In the genomic region with DNA sequence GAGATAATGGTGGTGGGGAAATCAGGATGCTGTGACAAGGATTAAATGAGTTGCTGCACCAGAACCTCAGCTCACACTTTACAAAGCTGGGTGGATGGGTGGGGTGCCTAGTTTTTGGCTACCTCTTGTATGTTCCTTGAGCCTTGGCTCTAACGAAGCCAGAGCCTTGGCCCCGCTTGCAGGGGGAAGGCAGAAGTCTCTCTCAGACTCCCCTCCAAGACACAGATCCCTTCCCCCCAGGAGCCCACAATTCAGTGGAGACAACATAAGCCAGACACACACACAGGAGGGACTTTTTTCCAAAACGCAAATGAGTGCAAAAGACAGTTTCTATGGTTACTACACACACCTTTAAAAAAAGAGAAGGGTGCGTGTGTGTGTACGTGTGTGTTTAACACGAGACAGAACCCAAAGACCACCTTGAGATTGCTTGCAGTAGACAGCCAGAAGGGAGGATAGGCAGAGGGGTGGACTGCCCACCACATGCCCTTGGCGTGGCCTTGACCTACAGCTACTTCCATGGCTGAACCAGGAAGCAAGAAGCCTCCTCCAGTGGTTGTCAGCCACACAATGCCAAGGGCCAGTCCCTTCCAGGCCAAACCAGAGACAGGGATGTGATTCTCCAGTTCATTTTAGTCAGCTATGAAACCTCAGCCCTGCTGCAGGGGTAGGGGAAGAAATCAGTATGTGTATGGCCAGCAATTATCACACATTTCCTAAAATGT, we compare ENCODE assay signal across 1 cellular context.
A peak's percentile ranks its signal among the peaks of the same experiment; 100 is the strongest.
TF ChIP-seq lines count a peak whose summit lies in the region.

No MANE protein-coding gene starts in this region.

TF ChIP-seq in GM12878, 131 proteins besides CTCF, POLR2A, EP300 and RAD21 (continued from another document):
- TF ChIP-seq, protein P1, sequence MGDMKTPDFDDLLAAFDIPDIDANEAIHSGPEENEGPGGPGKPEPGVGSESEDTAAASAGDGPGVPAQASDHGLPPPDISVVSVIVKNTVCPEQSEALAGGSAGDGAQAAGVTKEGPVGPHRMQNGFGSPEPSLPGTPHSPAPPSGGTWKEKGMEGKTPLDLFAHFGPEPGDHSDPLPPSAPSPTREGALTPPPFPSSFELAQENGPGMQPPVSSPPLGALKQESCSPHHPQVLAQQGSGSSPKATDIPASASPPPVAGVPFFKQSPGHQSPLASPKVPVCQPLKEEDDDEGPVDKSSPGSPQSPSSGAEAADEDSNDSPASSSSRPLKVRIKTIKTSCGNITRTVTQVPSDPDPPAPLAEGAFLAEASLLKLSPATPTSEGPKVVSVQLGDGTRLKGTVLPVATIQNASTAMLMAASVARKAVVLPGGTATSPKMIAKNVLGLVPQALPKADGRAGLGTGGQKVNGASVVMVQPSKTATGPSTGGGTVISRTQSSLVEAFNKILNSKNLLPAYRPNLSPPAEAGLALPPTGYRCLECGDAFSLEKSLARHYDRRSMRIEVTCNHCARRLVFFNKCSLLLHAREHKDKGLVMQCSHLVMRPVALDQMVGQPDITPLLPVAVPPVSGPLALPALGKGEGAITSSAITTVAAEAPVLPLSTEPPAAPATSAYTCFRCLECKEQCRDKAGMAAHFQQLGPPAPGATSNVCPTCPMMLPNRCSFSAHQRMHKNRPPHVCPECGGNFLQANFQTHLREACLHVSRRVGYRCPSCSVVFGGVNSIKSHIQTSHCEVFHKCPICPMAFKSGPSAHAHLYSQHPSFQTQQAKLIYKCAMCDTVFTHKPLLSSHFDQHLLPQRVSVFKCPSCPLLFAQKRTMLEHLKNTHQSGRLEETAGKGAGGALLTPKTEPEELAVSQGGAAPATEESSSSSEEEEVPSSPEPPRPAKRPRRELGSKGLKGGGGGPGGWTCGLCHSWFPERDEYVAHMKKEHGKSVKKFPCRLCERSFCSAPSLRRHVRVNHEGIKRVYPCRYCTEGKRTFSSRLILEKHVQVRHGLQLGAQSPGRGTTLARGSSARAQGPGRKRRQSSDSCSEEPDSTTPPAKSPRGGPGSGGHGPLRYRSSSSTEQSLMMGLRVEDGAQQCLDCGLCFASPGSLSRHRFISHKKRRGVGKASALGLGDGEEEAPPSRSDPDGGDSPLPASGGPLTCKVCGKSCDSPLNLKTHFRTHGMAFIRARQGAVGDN (IDR thresholded peaks at IDR 0.05): 0 out of 2 replicates have a peak, but pooled peaks have one; percentile 31
